ENCODE assay signal across 13 cellular contexts in genomic region chr14:68970736-68971135, GRCh38. TPM values are rescaled to one million over a fixed set of nuclear protein-coding genes. Genes with fewer than 3 reads are reported as not detected.
A peak's percentile ranks its signal among the peaks of the same experiment; 100 is the strongest.
DNase-seq lines count a peak whose midpoint lies in the region; ATAC-seq, FAIRE-seq and TF ChIP-seq lines count a peak whose summit lies in the region.
"Had no signal": no experiment of that assay in that cellular context is flagged by ENCODE, and none has a peak within 500 bp of the region (broad histone marks: within the 10 kb centered on the region; RNA-seq: fewer than 3 reads in every experiment).

No MANE protein-coding gene starts in this region.

- peaks cover 3% of the 10 kb centered on the region for H3K36me3 ChIP-seq in Caco-2 (ENCODE audit: control insufficient read depth, insufficient read depth, low read length)
- H3K36me3 ChIP-seq in SJCRH30: peaks cover 36% of the 10 kb centered on the region
- H3K36me3 ChIP-seq in H1 (ENCODE audit: control insufficient read depth in 2 of 4, insufficient read depth in 4 of 4, low read length in 3 of 4): peaks cover 0 to 36% (median 11%) of the 10 kb centered on the region in 4 experiments; a peak in 6 of 8 replicates
- H3K36me3 ChIP-seq in skeletal muscle tissue (ENCODE audit: control insufficient read depth in 3 of 3, insufficient read depth in 3 of 3, low read length in 3 of 3): peaks cover 0 to 4% (median 0%) of the 10 kb centered on the region in 3 donors

- peaks cover 47% of the 10 kb centered on the region for H3K4me1 ChIP-seq in Caco-2
- peaks cover 55% of the 10 kb centered on the region for H3K4me1 ChIP-seq in SJCRH30
- peaks cover 6 to 22% (median 13%) of the 10 kb centered on the region in 4 experiments for H3K4me1 ChIP-seq in H1 (replicated peaks in 1 of 4; ENCODE audit: control insufficient read depth in 3 of 4, insufficient read depth in 4 of 4, low read length in 3 of 4)
- peaks cover 40 to 49% (median 41%) of the 10 kb centered on the region in 3 donors for H3K4me1 ChIP-seq in skeletal muscle tissue (ENCODE audit: control insufficient read depth in 3 of 3, insufficient read depth in 3 of 3, low read length in 3 of 3)

- H4K5ac ChIP-seq in H1 (ENCODE audit: insufficient read length, low read depth, low read length): no peak overlapping the region

- no peak overlapping the region for H3K4me3 ChIP-seq in Caco-2 (ENCODE audit: low read depth, low read length)
- no peak overlapping the region for H3K4me3 ChIP-seq in SJCRH30
- H3K4me3 ChIP-seq in H1 (ENCODE audit: extremely low read depth in 1 of 4, insufficient read depth in 2 of 4, low read depth in 3 of 4, low read length in 4 of 4): peak overlapping the region in 1 of 4 experiments; percentile 3; a peak in 1 of 8 replicates
- H3K4me3 ChIP-seq in skeletal muscle tissue (ENCODE audit: low read length in 3 of 3): no peak overlapping the region
- H3K4me3 ChIP-seq: upper lobe of left lung had no signal

- TF ChIP-seq CTCF in Caco-2 (IDR thresholded peaks at IDR 0.05; ENCODE audit: insufficient read depth in 1 of 2, low read depth in 1 of 2, low read length in 1 of 2, severe bottlenecking in 1 of 2, unreplicated experiment in 1 of 2): no peak
- TF ChIP-seq CTCF in H1 (IDR thresholded peaks at IDR 0.05; ENCODE audit: control extremely low read depth in 1 of 3, insufficient read depth in 1 of 3, low read depth in 1 of 3, low read length in 3 of 3): no peak
- TF ChIP-seq CTCF in CD14-positive monocyte (IDR thresholded peaks at IDR 0.05): no peak

- no peak overlapping the region for H2BK20ac ChIP-seq in H1 (ENCODE audit: low read length)

- H4K20me1 ChIP-seq in H1 (replicated peaks in 1 of 2; ENCODE audit: control insufficient read depth in 1 of 2, insufficient read depth in 2 of 2, low read length in 2 of 2): peaks cover 31 to 55% of the 10 kb centered on the region in 2 experiments

- BruUV-seq in Caco-2 (replicated peaks; lab: Mats Ljungman, UMichigan): no TSS peak

- no peak overlapping the region for H2BK120ac ChIP-seq in H1 (replicated peaks; ENCODE audit: low read depth, low read length)

- H2AFZ ChIP-seq in H1 (ENCODE audit: low read length): no peak overlapping the region

- H3K56ac ChIP-seq in H1 (replicated peaks; ENCODE audit: insufficient read length, low read depth, low read length): no peak overlapping the region

- peaks cover 54% of the 10 kb centered on the region for H3K4me1 Mint-ChIP-seq in Caco-2 (ENCODE audit: low read depth, unreplicated experiment)
- peaks cover 59% of the 10 kb centered on the region for H3K4me1 Mint-ChIP-seq in CD14-positive monocyte

- ATAC-seq in GM19463 (IDR thresholded peaks at IDR 0.05; ENCODE audit: unreplicated experiment) (no peak), HG03025 (IDR thresholded peaks at IDR 0.05; ENCODE audit: low FRiP score, unreplicated experiment) (no peak)

- no peak overlapping the region for H3K23ac ChIP-seq in H1 (ENCODE audit: insufficient read length)

- peak overlapping the region; percentile 75 for H2BK12ac ChIP-seq in H1 (ENCODE audit: low read depth, low read length)

- H3K23me2 ChIP-seq in H1 (ENCODE audit: low read depth, low read length): no peaks in the 10 kb centered on the region

- H3K27me3 ChIP-seq in Caco-2 (replicated peaks; ENCODE audit: control insufficient read depth, insufficient read depth, low read length): no peaks in the 10 kb centered on the region
- no peaks in the 10 kb centered on the region for H3K27me3 ChIP-seq in SJCRH30
- no peaks in the 10 kb centered on the region for H3K27me3 ChIP-seq in H1 (replicated peaks in 1 of 4; ENCODE audit: control insufficient read depth in 3 of 4, extremely low read depth in 1 of 4, insufficient read depth in 3 of 4, low read length in 3 of 4)
- H3K27me3 ChIP-seq in skeletal muscle tissue (ENCODE audit: control insufficient read depth in 3 of 3, insufficient read depth in 3 of 3, low read length in 3 of 3): no peaks in the 10 kb centered on the region
- H3K27me3 ChIP-seq: upper lobe of left lung had no signal

- H3K4ac ChIP-seq in H1 (replicated peaks; ENCODE audit: insufficient read length, low read depth, low read length): no peak overlapping the region

- POLR2A ChIA-PET in Caco-2 (lab: Charles Lee) (no interaction called here), H1 (lab: Charles Lee; ENCODE audit: partially characterized antibody) (interaction anchor here (1.3 kb wide), 1 partner anchor 32 kb away, joined by 5 read pairs; no protein-coding TSS in a partner anchor)

- H4K91ac ChIP-seq in H1 (replicated peaks; ENCODE audit: insufficient read length, low read length): no peak overlapping the region

- no peak for TF ChIP-seq EP300 in H1 (IDR thresholded peaks at IDR 0.05; ENCODE audit: borderline replicate concordance in 1 of 2, low read depth in 2 of 2, low read length in 2 of 2)

- intact Hi-C loops in Caco-2 (cut with micrococcal nuclease; ENCODE audit: unreplicated experiment) (no loop called here), CD14-positive monocyte (cut with micrococcal nuclease) (no loop called here)

- H3K4me2 ChIP-seq in H1 (ENCODE audit: insufficient read depth in 1 of 2, low read depth in 2 of 2, low read length in 2 of 2): peak overlapping the region; percentile 46 to 73; a peak in 2 of 4 replicates

- FAIRE-seq in H1 (lab: Jason Lieb, UNC): no peak
- FAIRE-seq: endometrium had no signal

- H3K79me1 ChIP-seq in H1 (ENCODE audit: low read depth, low read length): peaks cover 51% of the 10 kb centered on the region

- peak overlapping the region; percentile 62; the same call in 1 of the 2 replicates for H2BK5ac ChIP-seq in H1 (ENCODE audit: low read depth, low read length)

- H3K9ac ChIP-seq in H1 (replicated peaks in 1 of 4; ENCODE audit: extremely low read depth in 1 of 4, low read depth in 3 of 4, low read length in 3 of 4) (peak overlapping the region in 3 of 4 experiments; percentile 8 to 28 (median 10); a peak in 5 of 7 replicates), skeletal muscle tissue (ENCODE audit: low read depth in 1 of 3, low read length in 3 of 3) (peak overlapping the region in 1 of 3 donors; percentile 24)

- WGBS in H1 (ENCODE audit: extremely low coverage in 1 of 2, insufficient coverage in 1 of 2, insufficient read length in 1 of 2, insufficient replicate concordance in 2 of 2, low coverage in 1 of 2, low lambda C conversion rate in 2 of 2, missing lambda C conversion rate in 1 of 2), 2 experiments: 76% methylated on average over 5 of the region's 5 CpGs; no CpG with 5 or more reads in 1 of the 2 experiments

- H3K18ac ChIP-seq in H1 (ENCODE audit: extremely low read depth, low read length): no peak overlapping the region

- CTCF ChIA-PET in Caco-2 (lab: Charles Lee): interaction anchor here (1.0 kb wide), 1 partner anchor 59 kb away, joined by 4 read pairs; no protein-coding TSS in a partner anchor
- CTCF ChIA-PET in H1 (lab: Charles Lee; ENCODE audit: partially characterized antibody): interaction anchor here (0.9 kb wide), 1 partner anchor 121 kb away, joined by 3 read pairs; no protein-coding TSS in a partner anchor

- peaks cover 42 to 100% of the 10 kb centered on the region in 2 experiments for H3K79me2 ChIP-seq in H1 (ENCODE audit: control insufficient read depth in 1 of 2, insufficient read depth in 2 of 2, low read length in 2 of 2)

- H3K27me3 Mint-ChIP-seq in Caco-2 (ENCODE audit: insufficient read depth, unreplicated experiment): no peaks in the 10 kb centered on the region
- no peaks in the 10 kb centered on the region for H3K27me3 Mint-ChIP-seq in CD14-positive monocyte (ENCODE audit: low read depth in 3 of 3)

- H3K27ac ChIP-seq in SJCRH30 (peak overlapping the region; percentile 26; the same call in 1 of the 2 replicates), H1 (ENCODE audit: low read depth, low read length) (peak overlapping the region; percentile 67), skeletal muscle tissue (ENCODE audit: low read depth, low read length) (peak overlapping the region; percentile 61)

- H3K9me3 Mint-ChIP-seq in Caco-2 (ENCODE audit: unreplicated experiment): no peaks in the 10 kb centered on the region
- peaks cover 10 to 13% (median 12%) of the 10 kb centered on the region in 7 donors for H3K9me3 Mint-ChIP-seq in CD14-positive monocyte

- TF ChIP-seq RAD21 in H1 (IDR thresholded peaks at IDR 0.05 in 1 of 2, conservative IDR thresholded peaks at IDR 0.05 in 1 of 2; ENCODE audit: low read depth in 2 of 2, low read length in 2 of 2): no peak

- no peak overlapping the region for H3K14ac ChIP-seq in H1 (ENCODE audit: insufficient read length)

- TF ChIP-seq POLR2A in H1 (IDR thresholded peaks at IDR 0.05; ENCODE audit: control extremely low read depth in 1 of 2, low read depth in 2 of 2, low read length in 2 of 2): 0 out of 3 replicates have a peak, but pooled peaks of 1 of the 2 experiments have one; percentile 44

- H2AK5ac ChIP-seq in H1 (ENCODE audit: low read depth, low read length): no peak overlapping the region

- no peak overlapping the region for H2BK15ac ChIP-seq in H1 (ENCODE audit: low read length)

- H3K27ac Mint-ChIP-seq in Caco-2 (ENCODE audit: unreplicated experiment): peak overlapping the region; percentile 46
- H3K27ac Mint-ChIP-seq in CD14-positive monocyte: peak overlapping the region in 2 of 7 donors; percentile 45 to 85

- no peak overlapping the region for H3K4me3 Mint-ChIP-seq in Caco-2 (ENCODE audit: unreplicated experiment)
- H3K4me3 Mint-ChIP-seq in CD14-positive monocyte: no peak overlapping the region
- H3K4me3 Mint-ChIP-seq: T-helper 1 cell treated with Interleukin-12 subunit alpha and Interleukin-12 subunit beta and Interleukin-4 antibody, amounts not matched to agents 30 μg/mL and 1 μg/mL, for 36 hours had no signal

- H3K9me3 ChIP-seq in Caco-2 (no peaks in the 10 kb centered on the region), SJCRH30 (replicated peaks) (no peaks in the 10 kb centered on the region), H1 (ENCODE audit: insufficient read depth in 2 of 2, low read depth in 1 of 2, low read length in 1 of 2) (no peaks in the 10 kb centered on the region), skeletal muscle tissue (ENCODE audit: control insufficient read depth in 3 of 3, low read length in 3 of 3) (no peaks in the 10 kb centered on the region)
- H3K9me3 ChIP-seq: upper lobe of left lung had no signal

- H3K36me3 Mint-ChIP-seq in Caco-2 (ENCODE audit: insufficient read depth, unreplicated experiment) (peaks cover 50% of the 10 kb centered on the region), CD14-positive monocyte (peaks cover 36 to 53% of the 10 kb centered on the region in 2 donors)

- H4K8ac ChIP-seq in H1 (ENCODE audit: extremely low read depth, insufficient read depth, low read length): no peak overlapping the region

- DNase-seq in Caco-2 (no peak), SJCRH30 (no peak), H1 (ENCODE audit: low read depth in 1 of 2, low spot score in 2 of 2) (no peak), CD14-positive monocyte (ENCODE audit: low spot score) (no peak), dedifferentiated amniotic fluid mesenchymal stem cell (ENCODE audit: extremely low spot score) (no peak)
- DNase-seq: DMS79, MV-4-11, upper lobe of left lung had no signal

RNA-seq across cellular contexts. Expression of gene ACTN1, which starts 8.4 kb away (rescaled TPM):
- total RNA-seq in Caco-2 (2022) (170 and 181 TPM in 2 replicates), skeletal muscle tissue (44.9 TPM)
- total RNA-seq in SJCRH30 (2014; rRNA removed; shearing (Covaris generic)): 101 and 104 TPM in 2 replicates
- total RNA-seq in H1 (2021; fragmentation: NEBNext Ultra II Directional; extraction: Animal tissue kit (Norgen Biotek cat#: 25700)): 253 and 262 TPM in 2 replicates
- polyA plus RNA-seq in H1 (2011; rRNA removed) (236 and 302 TPM in 2 replicates), CD14-positive monocyte (10 to 100 TPM; 41.4 to 75.0 TPM)
- 181 TPM for polyA plus RNA-seq in H1 (2011; cell fraction: cytosol; rRNA removed)
- 508 TPM for polyA plus RNA-seq in H1 (2011; cell fraction: nucleus; rRNA removed)
- 230 to 270 TPM (median 252 TPM) in 4 replicates for polyA plus RNA-seq in H1 (2012, experiment 1 of 2)
- polyA plus RNA-seq in H1 (2012, experiment 2 of 2): 133 TPM
- 162 TPM for polyA plus RNA-seq in H1 (2013, experiment 1 of 2)
- polyA plus RNA-seq in H1 (2013, experiment 2 of 2): 147 TPM
- polyA minus RNA-seq in H1 (2011; rRNA and poly(A)+ RNA removed): 205 and 224 TPM in 2 replicates
- polyA minus RNA-seq in H1 (2011; cell fraction: cytosol; rRNA and poly(A)+ RNA removed): 222 TPM
- 201 TPM for polyA minus RNA-seq in H1 (2011; cell fraction: nucleus; rRNA and poly(A)+ RNA removed)
